19 cellular contexts compared by ENCODE assay signal in genomic region chr5:178104492-178104891, GRCh38. TPM values are rescaled to one million over a fixed set of nuclear protein-coding genes. Genes with fewer than 3 reads are reported as not detected.
DNase-seq lines count a peak whose midpoint lies in the region; ATAC-seq, FAIRE-seq and TF ChIP-seq lines count a peak whose summit lies in the region.
"Had no signal": no experiment of that assay in that cellular context is flagged by ENCODE, and none has a peak within 500 bp of the region (broad histone marks: within the 10 kb centered on the region; RNA-seq: fewer than 3 reads in every experiment).

No MANE protein-coding gene starts in this region.

- 19 to 36% methylated on average over 4 of the region's 5 CpGs for WGBS in thyroid gland, 2 donors

- no peak for TF ChIP-seq CTCF in kidney (IDR thresholded peaks at IDR 0.05; ENCODE audit: borderline replicate concordance, extremely low read depth, insufficient read depth)
- no peak for TF ChIP-seq CTCF in thyroid gland (IDR thresholded peaks at IDR 0.05)

- H3K4me1 ChIP-seq in kidney (ENCODE audit: control insufficient read depth in 1 of 2, insufficient read depth in 1 of 2, low read depth in 1 of 2, low read length in 2 of 2) = no peaks in the 10 kb centered on the region
- H3K4me1 ChIP-seq in thyroid gland = peaks cover 3 to 21% of the 10 kb centered on the region in 2 donors
- H3K4me1 ChIP-seq: left ventricle myocardium inferior had no signal

- H3K9me3 ChIP-seq in kidney (ENCODE audit: control insufficient read depth in 1 of 2, low read length in 2 of 2) (no peaks in the 10 kb centered on the region), thyroid gland (no peaks in the 10 kb centered on the region)
- H3K9me3 ChIP-seq: left ventricle myocardium inferior had no signal

- DNase-seq in NCI-H1105 treated with DMSO at 0.1 percent for 48 hours (lab: John Stamatoyannopoulos, UW) (peak; percentile 4), NCI-H1105 (lab: John Stamatoyannopoulos, UW) (no peak), NCI-H2171 treated with DMSO at 0.1 percent for 48 hours (lab: John Stamatoyannopoulos, UW) (peak; percentile 14), kidney (peak; percentile 89), thyroid gland (peak; percentile 78 to 83), 8988T (no peak), left lobe of liver (ENCODE audit: low spot score) (no peak)
- DNase-seq in activated CD4-positive, alpha-beta T cell treated with anti-CD3 and anti-CD28 coated beads for 4 hours = no peak
- DNase-seq: activated CD4-positive, alpha-beta T cell treated with anti-CD3 and anti-CD28 coated beads for 36 hours; activated gamma-delta T cell treated with Interleukin-2 at 50 U/mL for 16 hours; central memory CD4-positive, alpha-beta T cell; erythroblast; H9; left ventricle myocardium inferior; midbrain; trophoblast cell had no signal

- FAIRE-seq in kidney (lab: Jason Lieb, UNC) = no peak
- FAIRE-seq: A204.1, GM12892 had no signal

- no peaks in the 10 kb centered on the region for H3K27me3 ChIP-seq in thyroid gland

- no peak overlapping the region for H3K4me3 ChIP-seq in kidney (ENCODE audit: low read length in 2 of 2)
- H3K4me3 ChIP-seq in thyroid gland (replicated peaks in 1 of 3) = no peak overlapping the region
- H3K4me3 ChIP-seq: left ventricle myocardium inferior had no signal

- H3K36me3 ChIP-seq in kidney (ENCODE audit: control insufficient read depth in 1 of 2, insufficient read depth in 2 of 2, low read length in 2 of 2) (no peaks in the 10 kb centered on the region), thyroid gland (no peaks in the 10 kb centered on the region)
- H3K36me3 ChIP-seq: left ventricle myocardium inferior had no signal

- no peak overlapping the region for H3K9ac ChIP-seq in kidney (ENCODE audit: low read length in 2 of 2)

- H3K27ac ChIP-seq in kidney (ENCODE audit: low read depth in 2 of 2, low read length in 2 of 2) = no peak overlapping the region
- no peak overlapping the region for H3K27ac ChIP-seq in thyroid gland
- H3K27ac ChIP-seq: left ventricle myocardium inferior had no signal

- intact Hi-C loops in kidney (cut with DNase I) (no loop called here), thyroid gland (cut with DNase I) (no loop called here)

- TF ChIP-seq POLR2A in thyroid gland (IDR thresholded peaks at IDR 0.05) = no peak

- ATAC-seq in left lobe of liver = no peak
- ATAC-seq: activated CD4-positive, alpha-beta T cell treated with anti-CD3 and anti-CD28 coated beads for 36 hours; stimulated activated effector memory CD8-positive, alpha-beta T cell treated with anti-CD3 and anti-CD28 coated beads, Interleukin-12 subunit alpha, Interleukin-12 subunit beta, amount 100 ng/mL, for 72 hours had no signal

RNA-seq across cellular contexts. Expression of gene N4BP3, which starts 8.8 kb away (rescaled TPM):
- total RNA-seq in kidney (5.6 TPM), thyroid gland (1 to 10 TPM; 3.9 to 6.4 (median 5.6) TPM), left lobe of liver (0.13 TPM)
- 2.4 TPM for polyA plus RNA-seq in kidney (ENCODE audit: insufficient read depth, low read depth, low replicate concordance)

RNA-seq across cellular contexts. Expression of gene RMND5B, which starts 26.3 kb away (rescaled TPM):
- total RNA-seq in kidney = 45.3 TPM
- 36.6 TPM for polyA plus RNA-seq in kidney (ENCODE audit: insufficient read depth, low read depth, low replicate concordance)
- total RNA-seq in thyroid gland = 10 to 100 TPM; 32.9 to 49.3 (median 48.2) TPM
- 22.9 TPM for total RNA-seq in left lobe of liver

RNA-seq across cellular contexts. Expression of gene NHP2, which starts 49.2 kb away (rescaled TPM):
- 98.6 TPM for total RNA-seq in kidney
- 129 TPM for polyA plus RNA-seq in kidney (ENCODE audit: insufficient read depth, low read depth, low replicate concordance)
- total RNA-seq in thyroid gland = 100 to 1,000 TPM; 109 to 257 (median 177) TPM
- total RNA-seq in left lobe of liver = 45.6 TPM

Comparison
In these comparisons a context has a peak if more than half of its experiments do, and no peak if none do; other contexts are left out.
1. DNase-seq: peak in NCI-H1105 treated with DMSO at 0.1 percent for 48 hours (single experiment), NCI-H2171 treated with DMSO at 0.1 percent for 48 hours (single experiment), kidney (single experiment) and thyroid gland (2 of 2); none in NCI-H1105 (single experiment), 8988T (single experiment), left lobe of liver (single experiment) and activated CD4-positive, alpha-beta T cell treated with anti-CD3 and anti-CD28 coated beads for 4 hours (0 of 2).